8 cellular contexts compared by ENCODE assay signal in the genomic region with DNA sequence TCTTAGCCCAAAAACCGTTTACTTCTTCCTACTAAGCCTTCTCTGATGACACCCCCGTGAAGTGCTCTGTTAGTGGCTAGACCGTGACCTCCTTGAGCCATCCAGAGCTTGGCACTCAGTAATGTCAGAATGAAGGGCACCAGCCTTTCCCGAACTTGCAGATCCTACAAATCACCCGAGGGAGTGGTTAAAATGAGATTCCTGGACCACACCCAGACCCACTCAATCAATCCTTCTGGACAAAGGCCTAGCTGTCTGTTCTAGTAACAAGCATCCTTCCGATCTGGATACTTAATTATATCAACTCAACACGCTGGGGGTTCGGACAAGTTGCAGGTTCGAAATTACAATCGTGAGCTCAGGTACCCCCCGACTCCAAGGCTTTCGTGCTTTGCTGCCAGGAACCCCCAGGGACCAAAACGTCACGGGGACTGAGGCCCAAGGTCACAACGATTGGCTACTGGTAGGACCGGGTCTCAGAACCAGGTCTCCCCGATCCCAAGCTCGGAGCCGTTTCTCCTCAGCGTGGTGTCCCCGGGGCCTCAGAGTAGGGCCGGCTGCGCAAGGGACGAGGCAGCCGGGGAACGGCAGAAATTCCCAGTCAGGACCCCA. TPM values are rescaled to one million over a fixed set of nuclear protein-coding genes. Genes with fewer than 3 reads are reported as not detected.
DNase-seq lines count a peak whose midpoint lies in the region; ATAC-seq, FAIRE-seq and TF ChIP-seq lines count a peak whose summit lies in the region.

No MANE protein-coding gene starts in this region.

- intact Hi-C loops in lower lobe of right lung (cut with DNase I) = no loop called here

- H3K9me3 ChIP-seq in SK-N-MC (ENCODE audit: low read depth, low read length) = no peaks in the 10 kb centered on the region
- H3K9me3 ChIP-seq in lower lobe of right lung = no peaks in the 10 kb centered on the region
- no peaks in the 10 kb centered on the region for H3K9me3 ChIP-seq in stomach smooth muscle (ENCODE audit: control insufficient read depth in 2 of 2, low read length in 2 of 2)

- H3K36me3 ChIP-seq in SK-N-MC (ENCODE audit: insufficient read depth, low read length) = no peaks in the 10 kb centered on the region; the same call in 1 of the 2 replicates
- peaks cover 12% of the 10 kb centered on the region for H3K36me3 ChIP-seq in lower lobe of right lung
- peaks cover 3 to 8% of the 10 kb centered on the region in 2 donors for H3K36me3 ChIP-seq in stomach smooth muscle (ENCODE audit: control insufficient read depth in 2 of 2, insufficient read depth in 2 of 2, low read length in 2 of 2)

- H3K27ac ChIP-seq in SK-N-MC (no peak overlapping the region; the same call in 1 of the 2 replicates), lower lobe of right lung (peak overlapping the region; percentile 91), stomach smooth muscle (ENCODE audit: low read length) (peak overlapping the region; percentile 90)

- no peaks in the 10 kb centered on the region for H3K27me3 ChIP-seq in lower lobe of right lung (ENCODE audit: low read depth)
- no peaks in the 10 kb centered on the region for H3K27me3 ChIP-seq in stomach smooth muscle (ENCODE audit: control insufficient read depth in 1 of 2, insufficient read depth in 2 of 2, low read length in 2 of 2)

- peak; percentile 23 for ATAC-seq in GM21381 (IDR thresholded peaks at IDR 0.05; ENCODE audit: unreplicated experiment)
- ATAC-seq in lower lobe of right lung = peak; percentile 58 to 59

- FAIRE-seq in RCC 7860 (lab: Jason Lieb, UNC) = no peak

- peak overlapping the region; percentile 94 for H3K9ac ChIP-seq in SK-N-MC (ENCODE audit: insufficient read length)
- H3K9ac ChIP-seq in stomach smooth muscle (ENCODE audit: low read length in 2 of 2) = peak overlapping the region; percentile 92 to 96

- H3K4me3 ChIP-seq in SK-N-MC (peak overlapping the region; percentile 85), lower lobe of right lung (peak overlapping the region; percentile 91), stomach smooth muscle (ENCODE audit: low read length in 2 of 2) (peak overlapping the region; percentile 97)

- DNase-seq in EL (peak; percentile 37), HT-29 (ENCODE audit: low spot score) (peak; percentile 26), SK-N-MC (ENCODE audit: low read depth, low spot score) (no peak), dermis blood vessel endothelial cell (peak; percentile 64), lower lobe of right lung (no peak), RCC 7860 (ENCODE audit: low spot score) (no peak)

- no peak for TF ChIP-seq CTCF in lower lobe of right lung (IDR thresholded peaks at IDR 0.05)

- H3K4me1 ChIP-seq in lower lobe of right lung (peaks cover 31% of the 10 kb centered on the region), stomach smooth muscle (ENCODE audit: control insufficient read depth, insufficient read depth, low read length) (peaks cover 14% of the 10 kb centered on the region)

RNA-seq across cellular contexts. Expression of gene CIAPIN1, which starts 0.5 kb away (rescaled TPM):
- total RNA-seq in HT-29 (2014; rRNA removed; shearing (Covaris generic)) = 44.3 and 46.4 TPM in 2 replicates
- 70.5 and 92.1 TPM in 2 replicates for total RNA-seq in dermis blood vessel endothelial cell
- total RNA-seq in lower lobe of right lung = 37.0 TPM

RNA-seq across cellular contexts. Expression of gene COQ9, which starts 0.6 kb away (rescaled TPM):
- total RNA-seq in HT-29 (2014; rRNA removed; shearing (Covaris generic)) = 54.1 and 65.4 TPM in 2 replicates
- total RNA-seq in dermis blood vessel endothelial cell (55.1 and 58.7 TPM in 2 replicates), lower lobe of right lung (37.2 TPM)

RNA-seq across cellular contexts. Expression of gene POLR2C, which starts 15.8 kb away (rescaled TPM):
- 151 and 174 TPM in 2 replicates for total RNA-seq in HT-29 (2014; rRNA removed; shearing (Covaris generic))
- total RNA-seq in dermis blood vessel endothelial cell = 106 and 118 TPM in 2 replicates
- 76.0 TPM for total RNA-seq in lower lobe of right lung

RNA-seq across cellular contexts. Expression of gene DOK4, which starts 39.7 kb away (rescaled TPM):
- total RNA-seq in HT-29 (2014; rRNA removed; shearing (Covaris generic)) = 118 and 122 TPM in 2 replicates
- 21.4 and 21.6 TPM in 2 replicates for total RNA-seq in dermis blood vessel endothelial cell
- 57.3 TPM for total RNA-seq in lower lobe of right lung

RNA-seq across cellular contexts. Expression of gene CCL17, which starts 42.1 kb away (rescaled TPM):
- total RNA-seq in HT-29 (2014; rRNA removed; shearing (Covaris generic)) = not detected in 2 replicates
- total RNA-seq in dermis blood vessel endothelial cell = not detected in 2 replicates
- total RNA-seq in lower lobe of right lung = 2.8 TPM

Comparison
In these comparisons a context has a peak if more than half of its experiments do, and no peak if none do; other contexts are left out.
1. DNase-seq: peak in EL (single experiment), HT-29 (single experiment) and dermis blood vessel endothelial cell (single experiment); none in SK-N-MC (single experiment), lower lobe of right lung (single experiment) and RCC 7860 (single experiment).
2. Peak in every context shown above with its lines, with median percentiles within 50 percentile points of each other: H3K4me3 ChIP-seq.